Comparison of ENCODE assay signal across 30 cellular contexts in genomic region chr4:140858897-140859296, GRCh38.
DNase-seq lines count a peak whose midpoint lies in the region; ATAC-seq, FAIRE-seq and TF ChIP-seq lines count a peak whose summit lies in the region.
"Had no signal": no experiment of that assay in that cellular context is flagged by ENCODE, and none has a peak within 500 bp of the region (broad histone marks: within the 10 kb centered on the region; RNA-seq: fewer than 3 reads in every experiment).

No MANE protein-coding gene starts in this region.

- peak; percentile 29 for DNase-seq in left ventricle myocardium superior
- no peak for DNase-seq in Right ventricle myocardium inferior (ENCODE audit: missing footprints)
- peak; percentile 32 for DNase-seq in adipocyte (ENCODE audit: low read depth)
- peak; percentile 9 for DNase-seq in iris pigment epithelial cell (ENCODE audit: low read depth)
- peak; percentile 67 to 70 for DNase-seq in thyroid gland
- DNase-seq in GM19238 (ENCODE audit: insufficient read length, low spot score) = no peak
- no peak for DNase-seq in stimulated activated CD4-positive, alpha-beta T cell treated with anti-CD3 and anti-CD28 coated beads, Interleukin-4, amount 100 ng/mL, for 24 hours
- no peak for DNase-seq in H54 (ENCODE audit: insufficient read length, low spot score)
- DNase-seq: activated CD4-positive, alpha-beta T cell treated with anti-CD3 and anti-CD28 coated beads for 1 hour; activated CD8-positive, alpha-beta T cell treated with anti-CD3 and anti-CD28 coated beads, Interleukin-2, amount 10 ng/mL, durations not matched to agents 7 days and 5 days; activated effector memory CD4-positive, alpha-beta T cell treated with Interleukin-2 at 50 U/mL for 16 hours; activated naive CD8-positive, alpha-beta T cell treated with anti-CD3 and anti-CD28 coated beads for 36 hours; activated T-cell treated with anti-CD3 and anti-CD28 coated beads for 4 hours; body of pancreas; CD8-positive, alpha-beta T cell; erythroblast; foreskin fibroblast; HCEC 1CT; KG1; left lung; NCI-H1417 treated with DMSO at 0.1 percent for 48 hours; NCI-H345; NCI-H748 treated with DMSO at 0.1 percent for 48 hours; retina; stimulated activated CD4-positive, alpha-beta T cell treated with anti-CD3 and anti-CD28 coated beads, Interleukin-2, amount 100 ng/mL, for 24 hours had no signal

- H3K36me3 ChIP-seq in adipocyte (ENCODE audit: control insufficient read depth, insufficient read depth, low read length, severe bottlenecking) (no peaks in the 10 kb centered on the region), thyroid gland (no peaks in the 10 kb centered on the region)
- H3K36me3 ChIP-seq: left lung, SJSA1, upper lobe of left lung had no signal

- TF ChIP-seq POLR2A in thyroid gland (IDR thresholded peaks at IDR 0.05) (no peak), H54 (IDR thresholded peaks at IDR 0.05; ENCODE audit: low read depth, low read length) (no peak)

- no peaks in the 10 kb centered on the region for H3K9me3 ChIP-seq in adipocyte (ENCODE audit: control insufficient read depth, low read length)
- H3K9me3 ChIP-seq in thyroid gland = no peaks in the 10 kb centered on the region
- H3K9me3 ChIP-seq: A549, body of pancreas, left lung, SJSA1, upper lobe of left lung had no signal

- peak overlapping the region in 1 of 3 donors; percentile 20 for H3K27ac ChIP-seq in thyroid gland
- H3K27ac ChIP-seq: A549, body of pancreas, hepatocyte, left lung, SJSA1, upper lobe of left lung had no signal

- H3K4me3 ChIP-seq in adipocyte (ENCODE audit: low read length) (no peak overlapping the region), thyroid gland (replicated peaks in 1 of 3) (no peak overlapping the region)
- H3K4me3 ChIP-seq: A549, body of pancreas, hepatocyte, left lung, SJSA1, upper lobe of left lung had no signal

- ATAC-seq in left ventricle myocardium superior (peak; percentile 16), Right ventricle myocardium inferior (no peak)
- ATAC-seq: A549; activated CD8-positive, alpha-beta T cell treated with anti-CD3 and anti-CD28 coated beads, Interleukin-2, amount 10 ng/mL, durations not matched to agents 7 days and 5 days; body of pancreas; CD8-positive, alpha-beta T cell; left lung had no signal

- no peak for FAIRE-seq in H54 (lab: Jason Lieb, UNC)
- FAIRE-seq: A549, GM19239 had no signal

- WGBS in thyroid gland, 2 donors = 32 to 41% methylated on average over 3 of the region's 3 CpGs

- intact Hi-C loops in left ventricle myocardium superior (cut with micrococcal nuclease) (no loop called here), Right ventricle myocardium inferior (cut with DNase I) (loop anchor here (5.0 to 10.0 kb wide), 2 partner anchors 224 to 337 kb away; partner anchors contain the start of gene ELMOD2), thyroid gland (cut with DNase I) (loop anchor here (10.0 kb wide), 1 partner anchor 494 kb away; no protein-coding TSS in a partner anchor)

- no peak for TF ChIP-seq CTCF in thyroid gland (IDR thresholded peaks at IDR 0.05)

- H3K4me1 ChIP-seq in adipocyte (ENCODE audit: control insufficient read depth, insufficient read depth, low read length) = peaks cover 10% of the 10 kb centered on the region
- no peaks in the 10 kb centered on the region for H3K4me1 ChIP-seq in thyroid gland
- H3K4me1 ChIP-seq: body of pancreas, left lung had no signal

- no peak overlapping the region for H3K9ac ChIP-seq in adipocyte (ENCODE audit: low read length)

- H3K27me3 ChIP-seq in adipocyte (replicated peaks; ENCODE audit: control insufficient read depth, insufficient read depth, low read length) (no peaks in the 10 kb centered on the region), thyroid gland (no peaks in the 10 kb centered on the region)
- H3K27me3 ChIP-seq: body of pancreas, left lung, SJSA1, upper lobe of left lung had no signal

Comparison
In these comparisons a context has a peak if more than half of its experiments do, and no peak if none do; other contexts are left out.
1. DNase-seq: peak in left ventricle myocardium superior (single experiment), adipocyte (single experiment), iris pigment epithelial cell (single experiment) and thyroid gland (2 of 2); none in Right ventricle myocardium inferior (single experiment), GM19238 (single experiment), stimulated activated CD4-positive, alpha-beta T cell treated with anti-CD3 and anti-CD28 coated beads, Interleukin-4, amount 100 ng/mL, for 24 hours (single experiment) and H54 (single experiment).